Comparison of ENCODE assay signal across 17 cellular contexts in the genomic region with DNA sequence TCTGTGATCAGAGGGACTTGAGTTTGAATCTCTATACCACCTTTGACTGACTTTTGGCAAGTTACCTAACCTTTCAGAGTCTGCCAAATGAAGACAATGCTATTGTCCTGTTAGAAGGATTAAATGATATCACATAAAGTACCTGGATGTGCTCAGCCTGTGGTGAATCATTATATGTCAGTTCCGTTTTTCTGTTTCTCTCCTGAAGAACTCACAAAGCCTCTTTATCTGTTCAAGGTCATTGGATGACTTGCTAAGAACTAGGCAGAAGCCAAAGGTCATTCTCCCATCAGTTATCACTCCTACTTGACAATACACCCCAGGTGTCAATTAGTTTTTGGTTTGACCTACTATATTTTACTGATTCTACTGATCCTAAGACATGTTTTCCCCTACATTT.
DNase-seq lines count a peak whose midpoint lies in the region; ATAC-seq, FAIRE-seq and TF ChIP-seq lines count a peak whose summit lies in the region.
"Had no signal": no experiment of that assay in that cellular context is flagged by ENCODE, and none has a peak within 500 bp of the region (broad histone marks: within the 10 kb centered on the region; RNA-seq: fewer than 3 reads in every experiment).

No MANE protein-coding gene starts in this region.

- TF ChIP-seq EP300 in GM12878 (IDR thresholded peaks at IDR 0.05; ENCODE audit: borderline replicate concordance in 1 of 2, control insufficient read depth in 1 of 2, low read depth in 2 of 2, low read length in 2 of 2) (peak in 1 of 2 experiments; percentile 23; a peak in 1 of 4 replicates), gastroesophageal sphincter (IDR thresholded peaks at IDR 0.05) (no peak)

- H3K9me3 Mint-ChIP-seq in HFFc6: no peaks in the 10 kb centered on the region
- H3K9me3 Mint-ChIP-seq in activated T-helper 1 cell treated with anti-CD3 and anti-CD28 coated beads, Interleukin-12 subunit alpha, Interleukin-12 subunit beta, Interleukin-2, Interleukin-4 antibody, amounts not matched to agents 30 ng/mL and 10 ng/mL and 1 ng/mL, durations not matched to agents 14 hours and 24 hours and 36 hours: no peaks in the 10 kb centered on the region

- no peak overlapping the region for H3K9ac ChIP-seq in GM12878 (ENCODE audit: control insufficient read depth, insufficient read depth, low read length)

- CTCF ChIA-PET in GM12878 (lab: Yijun Ruan, JAX): no interaction called here

- H3K36me3 ChIP-seq in left ventricle myocardium inferior (no peaks in the 10 kb centered on the region), right atrium auricular region (no peaks in the 10 kb centered on the region), GM12878 (ENCODE audit: control insufficient read depth in 2 of 2, insufficient read depth in 2 of 2, low read length in 1 of 2) (no peaks in the 10 kb centered on the region), gastroesophageal sphincter (no peaks in the 10 kb centered on the region)

- TF ChIP-seq POLR2A in GM12878 (IDR thresholded peaks at IDR 0.05; ENCODE audit: low read depth, low read length): no peak
- TF ChIP-seq POLR2A in gastroesophageal sphincter (IDR thresholded peaks at IDR 0.05): no peak

- SMC1A ChIA-PET in GM12878 (lab: Charles Lee; ENCODE audit: uncharacterized antibody, unreplicated experiment): interaction anchor here (1.6 kb wide), 1 partner anchor 57 kb away, joined by 4 read pairs; no protein-coding TSS in a partner anchor

- in situ Hi-C loops in GM12878 (cut with MboI): no loop called here

- no peaks in the 10 kb centered on the region for H4K20me1 ChIP-seq in GM12878 (ENCODE audit: control insufficient read depth, insufficient read depth)

- 0% methylated on average over 1 of the region's 1 CpG for WGBS in GM12878 (ENCODE audit: insufficient coverage, insufficient replicate concordance, low lambda C conversion rate, missing lambda C conversion rate)
- 44 to 60% methylated on average over 1 of the region's 1 CpG for WGBS in gastroesophageal sphincter (ENCODE audit: low coverage in 1 of 2), 2 donors

- H3K9me3 ChIP-seq in left ventricle myocardium inferior (replicated peaks) (no peaks in the 10 kb centered on the region), right atrium auricular region (no peaks in the 10 kb centered on the region), GM12878 (replicated peaks; ENCODE audit: control insufficient read depth, insufficient read depth, low read length) (no peaks in the 10 kb centered on the region), gastroesophageal sphincter (no peaks in the 10 kb centered on the region)

- TF ChIP-seq RAD21 in GM12878 (IDR thresholded peaks at IDR 0.05; ENCODE audit: insufficient read depth, low read depth, low read length): no peak

- no peak for FAIRE-seq in GM12878 (lab: Jason Lieb, UNC)
- FAIRE-seq: GM12892, H54 had no signal

- peaks cover 53% of the 10 kb centered on the region for H3K4me1 Mint-ChIP-seq in HFFc6 (ENCODE audit: low read depth)
- no peaks in the 10 kb centered on the region for H3K4me1 Mint-ChIP-seq in activated T-helper 1 cell treated with anti-CD3 and anti-CD28 coated beads, Interleukin-12 subunit alpha, Interleukin-12 subunit beta, Interleukin-2, Interleukin-4 antibody, amounts not matched to agents 30 ng/mL and 10 ng/mL and 1 ng/mL, durations not matched to agents 14 hours and 24 hours and 36 hours (ENCODE audit: low read depth)
- H3K4me1 Mint-ChIP-seq: CD4-positive, alpha-beta memory T cell had no signal

- H3K79me2 ChIP-seq in GM12878 (ENCODE audit: control insufficient read depth, insufficient read depth, low read length): no peaks in the 10 kb centered on the region

- H3K27ac Mint-ChIP-seq in HFFc6: no peak overlapping the region
- H3K27ac Mint-ChIP-seq in activated T-helper 1 cell treated with anti-CD3 and anti-CD28 coated beads, Interleukin-12 subunit alpha, Interleukin-12 subunit beta, Interleukin-2, Interleukin-4 antibody, amounts not matched to agents 30 ng/mL and 10 ng/mL and 1 ng/mL, durations not matched to agents 14 hours and 24 hours and 36 hours: no peak overlapping the region
- H3K27ac Mint-ChIP-seq: CD4-positive, alpha-beta memory T cell had no signal

- H3K27ac ChIP-seq in left ventricle myocardium inferior (replicated peaks): peak overlapping the region; percentile 54
- peak overlapping the region in 1 of 2 donors; percentile 48 for H3K27ac ChIP-seq in right atrium auricular region
- no peak overlapping the region for H3K27ac ChIP-seq in GM12878 (ENCODE audit: control insufficient read depth, insufficient read depth)
- H3K27ac ChIP-seq in gastroesophageal sphincter: peak overlapping the region in 3 of 4 donors; percentile 25 to 59 (median 48)

- POLR2A ChIA-PET in GM12878 (lab: Charles Lee): no interaction called here

- H3K36me3 Mint-ChIP-seq in HFFc6 (ENCODE audit: low read depth): peaks cover 6% of the 10 kb centered on the region; the same call in 1 of the 2 replicates
- no peaks in the 10 kb centered on the region for H3K36me3 Mint-ChIP-seq in activated T-helper 1 cell treated with anti-CD3 and anti-CD28 coated beads, Interleukin-12 subunit alpha, Interleukin-12 subunit beta, Interleukin-2, Interleukin-4 antibody, amounts not matched to agents 30 ng/mL and 10 ng/mL and 1 ng/mL, durations not matched to agents 14 hours and 24 hours and 36 hours (ENCODE audit: low read depth)
- H3K36me3 Mint-ChIP-seq: CD4-positive, alpha-beta memory T cell had no signal

- no peak overlapping the region for H3K4me3 ChIP-seq in left ventricle myocardium inferior
- H3K4me3 ChIP-seq in right atrium auricular region: no peak overlapping the region
- no peak overlapping the region for H3K4me3 ChIP-seq in GM12878
- H3K4me3 ChIP-seq in gastroesophageal sphincter: no peak overlapping the region

- TF ChIP-seq CTCF in left ventricle myocardium inferior (IDR thresholded peaks at IDR 0.05; ENCODE audit: borderline replicate concordance): no peak
- no peak for TF ChIP-seq CTCF in right atrium auricular region (IDR thresholded peaks at IDR 0.05)
- no peak for TF ChIP-seq CTCF in GM12878 (IDR thresholded peaks at IDR 0.05 in 2 of 3, conservative IDR thresholded peaks at IDR 0.05 in 1 of 3; ENCODE audit: control insufficient read depth in 2 of 3, extremely low read depth in 1 of 3, insufficient read depth in 1 of 3, low read depth in 3 of 3, low read length in 3 of 3)
- no peak for TF ChIP-seq CTCF in gastroesophageal sphincter (IDR thresholded peaks at IDR 0.05)
- TF ChIP-seq CTCF in HFFc6 (IDR thresholded peaks at IDR 0.05): no peak

- H2AFZ ChIP-seq in GM12878 (ENCODE audit: control insufficient read depth, low read depth, low read length): no peak overlapping the region

- H3K27me3 ChIP-seq in left ventricle myocardium inferior (ENCODE audit: low read depth) (no peaks in the 10 kb centered on the region), right atrium auricular region (no peaks in the 10 kb centered on the region), GM12878 (replicated peaks in 1 of 2; ENCODE audit: control insufficient read depth in 2 of 2, insufficient read depth in 2 of 2, low read length in 1 of 2) (no peaks in the 10 kb centered on the region), gastroesophageal sphincter (no peaks in the 10 kb centered on the region)

- peak; percentile 69 for ATAC-seq in GM12878
- no peak for ATAC-seq in gastroesophageal sphincter

- RAD21 ChIA-PET in GM12878 (lab: Charles Lee; ENCODE audit: unreplicated experiment): no interaction called here

- DNase-seq in left ventricle myocardium inferior (no peak), right atrium auricular region (ENCODE audit: low spot score) (no peak), GM12878 (ENCODE audit: low read depth, low spot score) (no peak), HFFc6 (no peak), mesenteric fat pad (ENCODE audit: low spot score) (no peak)
- no peak for DNase-seq in activated T-helper 1 cell treated with anti-CD3 and anti-CD28 coated beads, Interleukin-12 subunit alpha, Interleukin-12 subunit beta, Interleukin-2, Interleukin-4 antibody, amounts not matched to agents 30 ng/mL and 10 ng/mL and 1 ng/mL, durations not matched to agents 14 hours and 24 hours and 36 hours (ENCODE audit: low spot score)
- DNase-seq: C1 segment of cervical spinal cord; Calu3; CD4-positive, alpha-beta memory T cell; COR-L47; DMS53; GF-D8; GOT3; HCEC 1CT had no signal

- H3K4me1 ChIP-seq in left ventricle myocardium inferior (peaks cover 94% of the 10 kb centered on the region), right atrium auricular region (peaks cover 0 to 22% of the 10 kb centered on the region in 2 donors), GM12878 (ENCODE audit: control insufficient read depth, insufficient read depth, low read length) (no peaks in the 10 kb centered on the region), gastroesophageal sphincter (peaks cover 0 to 42% (median 3%) of the 10 kb centered on the region in 3 donors)

- no peak overlapping the region for H3K4me3 Mint-ChIP-seq in HFFc6
- no peak overlapping the region for H3K4me3 Mint-ChIP-seq in activated T-helper 1 cell treated with anti-CD3 and anti-CD28 coated beads, Interleukin-12 subunit alpha, Interleukin-12 subunit beta, Interleukin-2, Interleukin-4 antibody, amounts not matched to agents 30 ng/mL and 10 ng/mL and 1 ng/mL, durations not matched to agents 14 hours and 24 hours and 36 hours

- H3K27me3 Mint-ChIP-seq in HFFc6 (ENCODE audit: insufficient read depth): no peaks in the 10 kb centered on the region; the same call in none of the 2 replicates
- peaks cover 14% of the 10 kb centered on the region for H3K27me3 Mint-ChIP-seq in activated T-helper 1 cell treated with anti-CD3 and anti-CD28 coated beads, Interleukin-12 subunit alpha, Interleukin-12 subunit beta, Interleukin-2, Interleukin-4 antibody, amounts not matched to agents 30 ng/mL and 10 ng/mL and 1 ng/mL, durations not matched to agents 14 hours and 24 hours and 36 hours (ENCODE audit: insufficient read depth)

- no TSS peak for BruUV-seq in GM12878 (replicated peaks; lab: Mats Ljungman, UMichigan)

- intact Hi-C loops in left ventricle myocardium inferior (cut with micrococcal nuclease) (no loop called here), GM12878 (cut with micrococcal nuclease; ENCODE audit: unreplicated experiment) (no loop called here)
- intact Hi-C loops in activated T-helper 1 cell treated with anti-CD3 and anti-CD28 coated beads, Interleukin-12 subunit alpha, Interleukin-12 subunit beta, Interleukin-2, Interleukin-4 antibody, amounts not matched to agents 30 ng/mL and 10 ng/mL and 1 ng/mL, durations not matched to agents 14 hours and 24 hours and 36 hours (cut with micrococcal nuclease): no loop called here

- H3K4me2 ChIP-seq in GM12878 (ENCODE audit: control insufficient read depth, insufficient read depth): no peak overlapping the region

TF ChIP-seq in GM12878, 131 proteins besides CTCF, POLR2A, EP300 and RAD21 (continues in another document):
- peak; percentile 77 for TF ChIP-seq NR2F1 (conservative IDR thresholded peaks at IDR 0.05)
